ENCODE assay signal across 8 cellular contexts in the genomic region with DNA sequence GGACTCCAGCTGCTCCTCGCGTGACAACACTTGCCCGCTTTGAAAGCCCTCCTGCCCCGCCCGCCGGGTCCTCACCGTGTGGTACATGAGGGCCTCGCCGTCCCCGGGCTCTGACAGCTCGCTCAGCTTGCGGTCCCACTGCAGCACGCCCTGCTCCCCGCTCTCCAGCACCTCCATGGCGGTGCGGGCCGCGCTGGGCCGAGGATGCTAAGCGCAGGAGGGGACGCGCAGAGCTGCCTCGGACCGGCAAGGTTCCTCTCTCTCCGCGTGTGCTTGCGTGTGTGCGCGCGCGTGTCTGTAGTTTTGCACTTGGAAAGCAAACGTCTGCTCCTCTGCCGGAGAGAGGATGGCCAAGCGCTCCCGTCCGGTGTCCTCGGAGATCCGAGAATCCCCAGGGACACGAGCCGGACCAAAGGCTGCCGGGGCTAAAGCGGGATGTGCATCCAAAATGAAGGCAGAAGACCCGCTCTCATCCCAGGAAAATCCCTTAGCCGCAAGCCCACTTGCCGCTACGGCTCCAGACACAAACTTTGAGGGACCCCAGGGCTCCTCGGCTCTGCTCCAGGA. TPM values are rescaled to one million over a fixed set of nuclear protein-coding genes. Genes with fewer than 3 reads are reported as not detected.
DNase-seq lines count a peak whose midpoint lies in the region; ATAC-seq and TF ChIP-seq lines count a peak whose summit lies in the region.

A gene with protein sequence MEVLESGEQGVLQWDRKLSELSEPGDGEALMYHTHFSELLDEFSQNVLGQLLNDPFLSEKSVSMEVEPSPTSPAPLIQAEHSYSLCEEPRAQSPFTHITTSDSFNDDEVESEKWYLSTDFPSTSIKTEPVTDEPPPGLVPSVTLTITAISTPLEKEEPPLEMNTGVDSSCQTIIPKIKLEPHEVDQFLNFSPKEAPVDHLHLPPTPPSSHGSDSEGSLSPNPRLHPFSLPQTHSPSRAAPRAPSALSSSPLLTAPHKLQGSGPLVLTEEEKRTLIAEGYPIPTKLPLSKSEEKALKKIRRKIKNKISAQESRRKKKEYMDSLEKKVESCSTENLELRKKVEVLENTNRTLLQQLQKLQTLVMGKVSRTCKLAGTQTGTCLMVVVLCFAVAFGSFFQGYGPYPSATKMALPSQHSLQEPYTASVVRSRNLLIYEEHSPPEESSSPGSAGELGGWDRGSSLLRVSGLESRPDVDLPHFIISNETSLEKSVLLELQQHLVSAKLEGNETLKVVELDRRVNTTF (minus strand): TSS at position 558 of the 567 bp plus-strand sequence. CDS start 381 bp downstream, at position 177.

- H3K4me3 ChIP-seq in GM12864 (ENCODE audit: low read depth, low read length) (peak within 1 kb of the TSS; percentile 90), HEK293 (ENCODE audit: low read depth, low read length) (peak within 1 kb of the TSS; percentile 98), lower lobe of right lung (peak within 1 kb of the TSS; percentile 91)

- H3K4me1 Mint-ChIP-seq in activated CD4-positive, alpha-beta T cell treated with anti-CD3 and anti-CD28 coated beads, Interleukin-2, amount 10 ng/mL, durations not matched to agents 7 days and 5 days: peaks cover 46% of the 10 kb centered on the region
- peaks cover 47% of the 10 kb centered on the region for H3K4me1 Mint-ChIP-seq in dendritic cell treated with granulocyte-macrophage colony-stimulating factor and Interleukin-4, amounts not matched to agents 40 ng/mL and 50 ng/mL, for 4 days (ENCODE audit: low read depth)

- DNase-seq in GM12864 (ENCODE audit: low read depth) (no peak), NCI-H187 (lab: John Stamatoyannopoulos, UW) (peak; percentile 50 to 86), lower lobe of right lung (peak; percentile 87), COLO829 (ENCODE audit: low spot score) (no peak)
- peak; percentile 66 for DNase-seq in activated CD4-positive, alpha-beta T cell treated with anti-CD3 and anti-CD28 coated beads, Interleukin-2, amount 10 ng/mL, durations not matched to agents 7 days and 5 days
- DNase-seq in stimulated activated CD4-positive, alpha-beta T cell treated with anti-CD3 and anti-CD28 coated beads, TNF-alpha, amount 100 ng/mL, for 48 hours (ENCODE audit: low read depth in 3 of 3): peak; percentile 35 to 47 (median 40)

- no peaks in the 10 kb centered on the region for H3K27me3 ChIP-seq in lower lobe of right lung (ENCODE audit: low read depth)

- H3K27ac ChIP-seq in HEK293 (ENCODE audit: extremely low read depth, low read depth, low read length): peak within 1 kb of the TSS; percentile 32
- peak within 1 kb of the TSS; percentile 96 for H3K27ac ChIP-seq in lower lobe of right lung

- peaks cover 2% of the 10 kb centered on the region for H3K9me3 Mint-ChIP-seq in activated CD4-positive, alpha-beta T cell treated with anti-CD3 and anti-CD28 coated beads, Interleukin-2, amount 10 ng/mL, durations not matched to agents 7 days and 5 days
- no peaks in the 10 kb centered on the region for H3K9me3 Mint-ChIP-seq in dendritic cell treated with granulocyte-macrophage colony-stimulating factor and Interleukin-4, amounts not matched to agents 40 ng/mL and 50 ng/mL, for 4 days

- peak within 1 kb of the TSS; percentile 92 for H3K4me3 Mint-ChIP-seq in activated CD4-positive, alpha-beta T cell treated with anti-CD3 and anti-CD28 coated beads, Interleukin-2, amount 10 ng/mL, durations not matched to agents 7 days and 5 days
- peak within 1 kb of the TSS; percentile 87 for H3K4me3 Mint-ChIP-seq in dendritic cell treated with granulocyte-macrophage colony-stimulating factor and Interleukin-4, amounts not matched to agents 40 ng/mL and 50 ng/mL, for 4 days

- POLR2A ChIA-PET in HEK293 (lab: Yijun Ruan, JAX): interaction anchor here (0.5 to 1.6 kb wide), 4 partner anchors 48 to 306 kb away, joined by 3 to 6 read pairs (median 3); no protein-coding TSS in a partner anchor
- POLR2A ChIA-PET in activated CD4-positive, alpha-beta T cell treated with anti-CD3 and anti-CD28 coated beads, Interleukin-2, amount 10 ng/mL, durations not matched to agents 7 days and 5 days (lab: Charles Lee): no interaction called here

- CTCF ChIA-PET in HEK293 (lab: Yijun Ruan, JAX): interaction anchor here (0.6 to 6.6 kb wide), 23 partner anchors 10 to 1362 kb away, joined by 3 to 64 read pairs (median 5); no protein-coding TSS in a partner anchor
- CTCF ChIA-PET in activated CD4-positive, alpha-beta T cell treated with anti-CD3 and anti-CD28 coated beads, Interleukin-2, amount 10 ng/mL, durations not matched to agents 7 days and 5 days (lab: Charles Lee): interaction anchor here (0.6 to 7.8 kb wide), 29 partner anchors 9 to 838 kb away, joined by 3 to 42 read pairs (median 3); no protein-coding TSS in a partner anchor

- no peaks in the 10 kb centered on the region for H3K27me3 Mint-ChIP-seq in activated CD4-positive, alpha-beta T cell treated with anti-CD3 and anti-CD28 coated beads, Interleukin-2, amount 10 ng/mL, durations not matched to agents 7 days and 5 days
- H3K27me3 Mint-ChIP-seq in dendritic cell treated with granulocyte-macrophage colony-stimulating factor and Interleukin-4, amounts not matched to agents 40 ng/mL and 50 ng/mL, for 4 days: no peaks in the 10 kb centered on the region

- peaks cover 10% of the 10 kb centered on the region for H3K36me3 Mint-ChIP-seq in activated CD4-positive, alpha-beta T cell treated with anti-CD3 and anti-CD28 coated beads, Interleukin-2, amount 10 ng/mL, durations not matched to agents 7 days and 5 days (ENCODE audit: low read depth)
- H3K36me3 Mint-ChIP-seq in dendritic cell treated with granulocyte-macrophage colony-stimulating factor and Interleukin-4, amounts not matched to agents 40 ng/mL and 50 ng/mL, for 4 days (ENCODE audit: low read depth): peaks cover 7% of the 10 kb centered on the region

- TF ChIP-seq CTCF in GM12864 (IDR thresholded peaks at IDR 0.05; ENCODE audit: low read depth, low read length, missing control alignments): no peak
- no peak; the same call in 1 of the 2 replicates for TF ChIP-seq CTCF in HEK293 (tag by site-specific recombination; IDR thresholded peaks at IDR 0.05)
- TF ChIP-seq CTCF in lower lobe of right lung (IDR thresholded peaks at IDR 0.05): no peak

- H3K27ac Mint-ChIP-seq in activated CD4-positive, alpha-beta T cell treated with anti-CD3 and anti-CD28 coated beads, Interleukin-2, amount 10 ng/mL, durations not matched to agents 7 days and 5 days: peak within 1 kb of the TSS; percentile 95
- peak within 1 kb of the TSS; percentile 93 for H3K27ac Mint-ChIP-seq in dendritic cell treated with granulocyte-macrophage colony-stimulating factor and Interleukin-4, amounts not matched to agents 40 ng/mL and 50 ng/mL, for 4 days

- ATAC-seq in lower lobe of right lung: peak; percentile 80 to 84

- no peaks in the 10 kb centered on the region for H3K36me3 ChIP-seq in HEK293 (ENCODE audit: control insufficient read depth in 2 of 2, insufficient read depth in 1 of 2, low read length in 2 of 2)
- H3K36me3 ChIP-seq in lower lobe of right lung: no peaks in the 10 kb centered on the region

- H3K9me3 ChIP-seq in HEK293 (ENCODE audit: control insufficient read depth, insufficient read depth, low read depth, low read length) (no peaks in the 10 kb centered on the region), lower lobe of right lung (no peaks in the 10 kb centered on the region)

- H3K4me1 ChIP-seq in HEK293 (ENCODE audit: control insufficient read depth, insufficient read depth, low read length) (no peaks in the 10 kb centered on the region), lower lobe of right lung (peaks cover 36% of the 10 kb centered on the region)

- intact Hi-C loops in dendritic cell treated with granulocyte-macrophage colony-stimulating factor and Interleukin-4, amounts not matched to agents 40 ng/mL and 50 ng/mL, for 4 days (cut with micrococcal nuclease): loop anchor here (2.0 to 5.0 kb wide), 2 partner anchors 41 to 461 kb away; a partner anchor contains a TSS
- intact Hi-C loops in lower lobe of right lung (cut with DNase I): no loop called here

TF ChIP-seq in HEK293, 187 proteins besides CTCF, POLR2A, EP300 and RAD21 (continues in another document):
- TF ChIP-seq ZFP37 (tag by site-specific recombination; IDR thresholded peaks at IDR 0.05): peak; percentile 89
- peak; percentile 44; the same call in 1 of the 2 replicates for TF ChIP-seq KLF9 (tag by site-specific recombination; IDR thresholded peaks at IDR 0.05; ENCODE audit: low read depth)
- TF ChIP-seq ZNF223 (tag by site-specific recombination; IDR thresholded peaks at IDR 0.05): peak; percentile 90
- no peak for TF ChIP-seq ZNF529 (tag by site-specific recombination; IDR thresholded peaks at IDR 0.05; ENCODE audit: insufficient replicate concordance)
- TF ChIP-seq, protein P1, sequence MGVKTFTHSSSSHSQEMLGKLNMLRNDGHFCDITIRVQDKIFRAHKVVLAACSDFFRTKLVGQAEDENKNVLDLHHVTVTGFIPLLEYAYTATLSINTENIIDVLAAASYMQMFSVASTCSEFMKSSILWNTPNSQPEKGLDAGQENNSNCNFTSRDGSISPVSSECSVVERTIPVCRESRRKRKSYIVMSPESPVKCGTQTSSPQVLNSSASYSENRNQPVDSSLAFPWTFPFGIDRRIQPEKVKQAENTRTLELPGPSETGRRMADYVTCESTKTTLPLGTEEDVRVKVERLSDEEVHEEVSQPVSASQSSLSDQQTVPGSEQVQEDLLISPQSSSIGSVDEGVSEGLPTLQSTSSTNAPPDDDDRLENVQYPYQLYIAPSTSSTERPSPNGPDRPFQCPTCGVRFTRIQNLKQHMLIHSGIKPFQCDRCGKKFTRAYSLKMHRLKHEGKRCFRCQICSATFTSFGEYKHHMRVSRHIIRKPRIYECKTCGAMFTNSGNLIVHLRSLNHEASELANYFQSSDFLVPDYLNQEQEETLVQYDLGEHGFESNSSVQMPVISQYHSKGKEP (tag by site-specific recombination; IDR thresholded peaks at IDR 0.05): no peak
- peak; percentile 84 for TF ChIP-seq ZNF2 (tag by site-specific recombination; IDR thresholded peaks at IDR 0.05)
- TF ChIP-seq ZNF561 (tag by site-specific recombination; IDR thresholded peaks at IDR 0.05; ENCODE audit: borderline replicate concordance): 0 out of 2 replicates have a peak, but pooled peaks have one; percentile 36
- TF ChIP-seq ZNF16 (tag by site-specific recombination; IDR thresholded peaks at IDR 0.05; ENCODE audit: low read depth): 0 out of 2 replicates have a peak, but pooled peaks have one; percentile 32
- peak; percentile 75 for TF ChIP-seq GLIS2 (tag by site-specific recombination; IDR thresholded peaks at IDR 0.05)

RNA-seq across cellular contexts. Expression of the gene that starts here (rescaled TPM):
- total RNA-seq in activated CD4-positive, alpha-beta T cell treated with anti-CD3 and anti-CD28 coated beads, Interleukin-2, amount 10 ng/mL, durations not matched to agents 7 days and 5 days: 10 to 100 TPM; 23.1 to 25.7 TPM
- 48.9 TPM for total RNA-seq in lower lobe of right lung

Comparison
In these comparisons a context has a peak if more than half of its experiments do, and no peak if none do; other contexts are left out.
1. DNase-seq: peak in NCI-H187 (2 of 2), activated CD4-positive, alpha-beta T cell treated with anti-CD3 and anti-CD28 coated beads, Interleukin-2, amount 10 ng/mL, durations not matched to agents 7 days and 5 days (single experiment), lower lobe of right lung (single experiment) and stimulated activated CD4-positive, alpha-beta T cell treated with anti-CD3 and anti-CD28 coated beads, TNF-alpha, amount 100 ng/mL, for 48 hours (3 of 3); none in GM12864 (single experiment) and COLO829 (single experiment).
2. Peak in every context shown above with its lines, with median percentiles within 50 percentile points of each other: H3K4me3 ChIP-seq.